ENCODE assay signal across 24 cellular contexts in genomic region chr3:161484226-161484625, GRCh38. TPM values are rescaled to one million over a fixed set of nuclear protein-coding genes. Genes with fewer than 3 reads are reported as not detected.
"Had no signal": no experiment of that assay in that cellular context is flagged by ENCODE, and none has a peak within 500 bp of the region (broad histone marks: within the 10 kb centered on the region; RNA-seq: fewer than 3 reads in every experiment).

No MANE protein-coding gene starts in this region.

- H3K36me3 ChIP-seq: MG63, SJSA1 had no signal

- H3K9me3 ChIP-seq: MG63, SJSA1, SK-N-SH had no signal

- ATAC-seq: HepG2 had no signal

- H3K4me3 ChIP-seq: MG63, SJSA1 had no signal

- H3K4me1 ChIP-seq: SJSA1 had no signal

- DNase-seq: IMR-90, Karpas-422, KG1, MG63, NCI-H1092, NCI-H1105 treated with DMSO at 0.1 percent for 48 hours, NCI-H1417 treated with DMSO at 0.1 percent for 48 hours, NCI-H146, NCI-H187, NCI-H2029, NCI-H2081 treated with DMSO at 0.1 percent for 48 hours, NCI-H2227 treated with DMSO at 0.1 percent for 48 hours, NCI-H524, NCI-H526 treated with DMSO at 0.1 percent for 48 hours, NCI-H774, Right ventricle myocardium superior, RPMI8226, SIG-M5, SK-N-SH, T-helper 1 cell had no signal

- H3K27ac ChIP-seq: SJSA1 had no signal

- H3K27me3 ChIP-seq: SJSA1 had no signal

RNA-seq across cellular contexts. Expression of gene OTOL1, which starts 12.4 kb away (rescaled TPM):
- total RNA-seq: HepG2, HT1080, IMR-90, NCI-H460, Right ventricle myocardium superior, SJSA1 had no signal
- polyA plus RNA-seq: HepG2, IMR-90, SK-N-SH had no signal
